Comparison of ENCODE assay signal across 1 cellular context in the genomic region with DNA sequence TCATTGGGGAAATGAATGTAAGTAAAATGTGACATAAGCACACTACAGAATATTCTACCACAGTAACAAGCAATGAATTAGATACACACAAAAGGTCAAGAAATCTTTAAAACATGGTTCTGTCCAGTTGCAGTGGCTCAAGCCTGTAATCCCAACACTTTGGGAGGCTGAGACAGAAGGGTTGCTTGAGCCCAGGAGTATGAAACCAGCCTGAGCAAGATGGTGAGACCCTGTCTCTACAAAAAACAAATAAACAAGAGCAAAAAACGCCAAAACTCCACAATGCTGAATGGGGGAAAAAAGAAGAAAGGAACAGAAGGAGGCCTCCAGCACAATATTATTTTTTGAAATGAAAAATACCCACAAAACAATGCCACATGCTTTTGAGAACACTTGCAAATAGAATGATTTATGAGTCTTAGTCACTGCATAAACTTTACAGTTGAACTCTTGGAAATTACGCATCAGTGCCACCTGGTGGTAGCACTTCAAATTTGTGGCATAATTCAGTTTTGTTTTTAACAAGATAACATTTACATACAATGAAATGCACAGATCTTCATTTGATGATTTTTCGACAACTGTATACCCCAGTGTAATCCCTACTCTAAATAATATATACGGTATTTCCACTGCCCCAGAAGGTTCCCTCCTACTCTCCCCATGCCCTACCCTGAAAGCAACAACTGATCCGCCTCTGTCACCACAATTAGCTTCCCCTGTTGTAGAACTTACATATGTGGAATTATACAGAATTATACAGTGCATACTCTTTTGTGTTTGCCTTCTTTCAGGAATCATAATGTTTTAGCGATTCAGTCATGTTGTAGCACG.
TF ChIP-seq lines count a peak whose summit lies in the region.

No MANE protein-coding gene starts in this region.

TF ChIP-seq in SK-N-SH, 30 proteins besides CTCF, POLR2A, EP300 and RAD21 (continued from another document):
- TF ChIP-seq TEAD4 (IDR thresholded peaks at IDR 0.05; ENCODE audit: borderline replicate concordance, insufficient read depth) (no peak), NFIC (IDR thresholded peaks at IDR 0.05; ENCODE audit: borderline replicate concordance) (no peak), TCF12 (IDR thresholded peaks at IDR 0.05) (peak; percentile 55; the same call in 1 of the 2 replicates), POLR2AphosphoS5 (IDR thresholded peaks at IDR 0.05; ENCODE audit: low read depth, low read length) (no peak), SMC3 (IDR thresholded peaks at IDR 0.05; ENCODE audit: low read depth, low read length) (peak; percentile 89), FOXM1 (IDR thresholded peaks at IDR 0.05; ENCODE audit: low read depth) (no peak), NRF1 (IDR thresholded peaks at IDR 0.05; ENCODE audit: low read depth, low read length) (no peak), MXI1 (IDR thresholded peaks at IDR 0.05; ENCODE audit: low read depth, low read length) (no peak), RFX5 (IDR thresholded peaks at IDR 0.05; ENCODE audit: low read length) (no peak), CHD2 (IDR thresholded peaks at IDR 0.05; ENCODE audit: low read length, partially characterized antibody) (no peak), MEF2A (IDR thresholded peaks at IDR 0.05; ENCODE audit: borderline replicate concordance, low read depth) (no peak), ELF1 (IDR thresholded peaks at IDR 0.05) (no peak), GABPA (IDR thresholded peaks at IDR 0.05; ENCODE audit: low read depth) (no peak), TAF1 (IDR thresholded peaks at IDR 0.05; ENCODE audit: borderline replicate concordance, low read depth, low read length) (no peak), GATA2 (CRISPR knock-in tag; IDR thresholded peaks at IDR 0.05) (no peak), RCOR1 (IDR thresholded peaks at IDR 0.05; ENCODE audit: low read length) (no peak), FOSL2 (IDR thresholded peaks at IDR 0.05; ENCODE audit: borderline replicate concordance, low read depth) (peak; percentile 63; the same call in 1 of the 2 replicates), SIN3A (IDR thresholded peaks at IDR 0.05; ENCODE audit: borderline replicate concordance, low read depth, low read length) (no peak)
- TF ChIP-seq, protein P1, sequence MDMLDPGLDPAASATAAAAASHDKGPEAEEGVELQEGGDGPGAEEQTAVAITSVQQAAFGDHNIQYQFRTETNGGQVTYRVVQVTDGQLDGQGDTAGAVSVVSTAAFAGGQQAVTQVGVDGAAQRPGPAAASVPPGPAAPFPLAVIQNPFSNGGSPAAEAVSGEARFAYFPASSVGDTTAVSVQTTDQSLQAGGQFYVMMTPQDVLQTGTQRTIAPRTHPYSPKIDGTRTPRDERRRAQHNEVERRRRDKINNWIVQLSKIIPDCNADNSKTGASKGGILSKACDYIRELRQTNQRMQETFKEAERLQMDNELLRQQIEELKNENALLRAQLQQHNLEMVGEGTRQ (IDR thresholded peaks at IDR 0.05; ENCODE audit: borderline replicate concordance, low read depth, low read length): no peak
- TF ChIP-seq, protein P2, sequence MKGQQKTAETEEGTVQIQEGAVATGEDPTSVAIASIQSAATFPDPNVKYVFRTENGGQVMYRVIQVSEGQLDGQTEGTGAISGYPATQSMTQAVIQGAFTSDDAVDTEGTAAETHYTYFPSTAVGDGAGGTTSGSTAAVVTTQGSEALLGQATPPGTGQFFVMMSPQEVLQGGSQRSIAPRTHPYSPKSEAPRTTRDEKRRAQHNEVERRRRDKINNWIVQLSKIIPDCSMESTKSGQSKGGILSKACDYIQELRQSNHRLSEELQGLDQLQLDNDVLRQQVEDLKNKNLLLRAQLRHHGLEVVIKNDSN (IDR thresholded peaks at IDR 0.05; ENCODE audit: borderline replicate concordance, low read depth): no peak
- TF ChIP-seq, protein P3, sequence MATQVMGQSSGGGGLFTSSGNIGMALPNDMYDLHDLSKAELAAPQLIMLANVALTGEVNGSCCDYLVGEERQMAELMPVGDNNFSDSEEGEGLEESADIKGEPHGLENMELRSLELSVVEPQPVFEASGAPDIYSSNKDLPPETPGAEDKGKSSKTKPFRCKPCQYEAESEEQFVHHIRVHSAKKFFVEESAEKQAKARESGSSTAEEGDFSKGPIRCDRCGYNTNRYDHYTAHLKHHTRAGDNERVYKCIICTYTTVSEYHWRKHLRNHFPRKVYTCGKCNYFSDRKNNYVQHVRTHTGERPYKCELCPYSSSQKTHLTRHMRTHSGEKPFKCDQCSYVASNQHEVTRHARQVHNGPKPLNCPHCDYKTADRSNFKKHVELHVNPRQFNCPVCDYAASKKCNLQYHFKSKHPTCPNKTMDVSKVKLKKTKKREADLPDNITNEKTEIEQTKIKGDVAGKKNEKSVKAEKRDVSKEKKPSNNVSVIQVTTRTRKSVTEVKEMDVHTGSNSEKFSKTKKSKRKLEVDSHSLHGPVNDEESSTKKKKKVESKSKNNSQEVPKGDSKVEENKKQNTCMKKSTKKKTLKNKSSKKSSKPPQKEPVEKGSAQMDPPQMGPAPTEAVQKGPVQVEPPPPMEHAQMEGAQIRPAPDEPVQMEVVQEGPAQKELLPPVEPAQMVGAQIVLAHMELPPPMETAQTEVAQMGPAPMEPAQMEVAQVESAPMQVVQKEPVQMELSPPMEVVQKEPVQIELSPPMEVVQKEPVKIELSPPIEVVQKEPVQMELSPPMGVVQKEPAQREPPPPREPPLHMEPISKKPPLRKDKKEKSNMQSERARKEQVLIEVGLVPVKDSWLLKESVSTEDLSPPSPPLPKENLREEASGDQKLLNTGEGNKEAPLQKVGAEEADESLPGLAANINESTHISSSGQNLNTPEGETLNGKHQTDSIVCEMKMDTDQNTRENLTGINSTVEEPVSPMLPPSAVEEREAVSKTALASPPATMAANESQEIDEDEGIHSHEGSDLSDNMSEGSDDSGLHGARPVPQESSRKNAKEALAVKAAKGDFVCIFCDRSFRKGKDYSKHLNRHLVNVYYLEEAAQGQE (IDR thresholded peaks at IDR 0.05; ENCODE audit: low read depth, low read length): no peak
- TF ChIP-seq, protein P4, sequence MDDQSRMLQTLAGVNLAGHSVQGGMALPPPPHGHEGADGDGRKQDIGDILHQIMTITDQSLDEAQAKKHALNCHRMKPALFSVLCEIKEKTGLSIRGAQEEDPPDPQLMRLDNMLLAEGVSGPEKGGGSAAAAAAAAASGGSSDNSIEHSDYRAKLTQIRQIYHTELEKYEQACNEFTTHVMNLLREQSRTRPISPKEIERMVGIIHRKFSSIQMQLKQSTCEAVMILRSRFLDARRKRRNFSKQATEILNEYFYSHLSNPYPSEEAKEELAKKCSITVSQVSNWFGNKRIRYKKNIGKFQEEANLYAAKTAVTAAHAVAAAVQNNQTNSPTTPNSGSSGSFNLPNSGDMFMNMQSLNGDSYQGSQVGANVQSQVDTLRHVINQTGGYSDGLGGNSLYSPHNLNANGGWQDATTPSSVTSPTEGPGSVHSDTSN (IDR thresholded peaks at IDR 0.05): peak; percentile 93
